In genomic region chr10:101005869-101006567, GRCh38 we compare ENCODE assay signal across 13 cellular contexts. TPM values are rescaled to one million over a fixed set of nuclear protein-coding genes. Genes with fewer than 3 reads are reported as not detected.
DNase-seq lines count a peak whose midpoint lies in the region; ATAC-seq and TF ChIP-seq lines count a peak whose summit lies in the region.
"Had no signal": no experiment of that assay in that cellular context is flagged by ENCODE, and none has a peak within 500 bp of the region (broad histone marks: within the 10 kb centered on the region; RNA-seq: fewer than 3 reads in every experiment).

No MANE protein-coding gene starts in this region.

- H3K27ac Mint-ChIP-seq in T-helper 2 cell treated with Interferon-gamma antibody and Interleukin-4, amounts not matched to agents 5 μg/mL and 100 μg/mL, for 36 hours: no peak overlapping the region
- no peak overlapping the region for H3K27ac Mint-ChIP-seq in activated naive CD4-positive, alpha-beta T cell treated with anti-CD3 and anti-CD28 coated beads, Interleukin-2, amount 50 U/mL, for 72 hours
- H3K27ac Mint-ChIP-seq: CD14-positive monocyte had no signal

- no peak overlapping the region for H3K14ac ChIP-seq in neuronal stem cell (ENCODE audit: low read length)

- no peak overlapping the region for H2BK120ac ChIP-seq in neuronal stem cell (ENCODE audit: low read depth, low read length)

- H3K18ac ChIP-seq in neuronal stem cell (ENCODE audit: low read length): peak overlapping the region; percentile 28

- no peak overlapping the region for H2AK5ac ChIP-seq in neuronal stem cell (ENCODE audit: low read depth, low read length)

- H4K91ac ChIP-seq in neuronal stem cell (ENCODE audit: low read depth, low read length, poor library complexity): no peak overlapping the region

- no peak overlapping the region for H3K4me2 ChIP-seq in neuronal stem cell (ENCODE audit: insufficient read depth, low read length, poor library complexity, severe bottlenecking)

- no peak overlapping the region for H2BK12ac ChIP-seq in neuronal stem cell (ENCODE audit: low read length)

- H2BK15ac ChIP-seq in neuronal stem cell (ENCODE audit: low read length): no peak overlapping the region

- H3K4me1 ChIP-seq in left ventricle myocardium inferior (peaks cover 81% of the 10 kb centered on the region), right atrium auricular region (peaks cover 0 to 67% of the 10 kb centered on the region in 2 donors), neuronal stem cell (ENCODE audit: control insufficient read depth in 2 of 2, insufficient read depth in 1 of 2, low read depth in 1 of 2, low read length in 2 of 2) (peaks cover 14 to 21% of the 10 kb centered on the region in 2 donors), upper lobe of left lung (peaks cover 29 to 51% (median 33%) of the 10 kb centered on the region in 4 donors)

- TF ChIP-seq POLR2A in upper lobe of left lung (IDR thresholded peaks at IDR 0.05): no peak

- H3K36me3 ChIP-seq in left ventricle myocardium inferior: peaks cover 50% of the 10 kb centered on the region
- peaks cover 48% of the 10 kb centered on the region for H3K36me3 ChIP-seq in right atrium auricular region
- H3K36me3 ChIP-seq in neuronal stem cell (replicated peaks in 1 of 2; ENCODE audit: control insufficient read depth in 2 of 2, insufficient read depth in 2 of 2, low read length in 2 of 2): peaks cover 42 to 59% of the 10 kb centered on the region in 2 donors
- peaks cover 8 to 52% (median 27%) of the 10 kb centered on the region in 4 donors for H3K36me3 ChIP-seq in upper lobe of left lung

- no peak for DNase-seq in left ventricle myocardium inferior
- no peak for DNase-seq in right atrium auricular region (ENCODE audit: low spot score)
- DNase-seq in dorsolateral prefrontal cortex: no peak
- DNase-seq in neuronal stem cell (ENCODE audit: low spot score): no peak
- DNase-seq in upper lobe of left lung: no peak
- no peak for DNase-seq in T-helper 2 cell treated with Interferon-gamma antibody and Interleukin-4, amounts not matched to agents 5 μg/mL and 100 μg/mL, for 36 hours (ENCODE audit: low spot score)
- no peak for DNase-seq in activated naive CD4-positive, alpha-beta T cell treated with anti-CD3 and anti-CD28 coated beads, Interleukin-2, amount 50 U/mL, for 72 hours (ENCODE audit: low spot score in 2 of 2)
- DNase-seq: NCI-H1417, NCI-H187 treated with DMSO at 0.1 percent for 48 hours, NCI-H526 treated with DMSO at 0.1 percent for 48 hours had no signal

- peak overlapping the region; percentile 53 for H2BK5ac ChIP-seq in neuronal stem cell (ENCODE audit: low read length)

- intact Hi-C loops in left ventricle myocardium inferior (cut with micrococcal nuclease) (no loop called here), dorsolateral prefrontal cortex (cut with DNase I) (no loop called here)

- H3K27me3 ChIP-seq in left ventricle myocardium inferior (ENCODE audit: low read depth) (no peaks in the 10 kb centered on the region), right atrium auricular region (no peaks in the 10 kb centered on the region), dorsolateral prefrontal cortex (no peaks in the 10 kb centered on the region), neuronal stem cell (ENCODE audit: control insufficient read depth in 3 of 3, insufficient read depth in 3 of 3, low read depth in 1 of 3, low read length in 3 of 3) (no peaks in the 10 kb centered on the region), upper lobe of left lung (no peaks in the 10 kb centered on the region)

- TF ChIP-seq EP300 in upper lobe of left lung (IDR thresholded peaks at IDR 0.05): no peak

- H3K9ac ChIP-seq in neuronal stem cell (ENCODE audit: low read depth, low read length, poor library complexity): no peak overlapping the region

- H3K4me3 ChIP-seq in left ventricle myocardium inferior (no peak overlapping the region), right atrium auricular region (no peak overlapping the region), dorsolateral prefrontal cortex (peak overlapping the region in 3 of 59 donors; percentile 10 to 23 (median 22)), neuronal stem cell (ENCODE audit: low read length in 2 of 2) (no peak overlapping the region), upper lobe of left lung (no peak overlapping the region)
- H3K4me3 ChIP-seq: HAP-1 had no signal

- no peak for TF ChIP-seq CTCF in left ventricle myocardium inferior (IDR thresholded peaks at IDR 0.05; ENCODE audit: borderline replicate concordance)
- TF ChIP-seq CTCF in right atrium auricular region (IDR thresholded peaks at IDR 0.05): no peak
- no peak for TF ChIP-seq CTCF in dorsolateral prefrontal cortex (IDR thresholded peaks at IDR 0.05 in 54 of 56, conservative IDR thresholded peaks at IDR 0.05 in 2 of 56; ENCODE audit: low read depth in 1 of 56, partially characterized antibody in 56 of 56)
- no peak for TF ChIP-seq CTCF in upper lobe of left lung (IDR thresholded peaks at IDR 0.05)

- H3K79me1 ChIP-seq in neuronal stem cell (ENCODE audit: low read depth, low read length): peaks cover 25% of the 10 kb centered on the region

- no peak overlapping the region for H3K23ac ChIP-seq in neuronal stem cell (ENCODE audit: low read depth, low read length, poor library complexity)

- ATAC-seq in upper lobe of left lung (ENCODE audit: low FRiP score in 2 of 2) (no peak), GM18867 (IDR thresholded peaks at IDR 0.05; ENCODE audit: unreplicated experiment) (no peak)
- no peak for ATAC-seq in activated naive CD4-positive, alpha-beta T cell treated with anti-CD3 and anti-CD28 coated beads, Interleukin-2, amount 50 U/mL, for 72 hours

- H3K27ac ChIP-seq in left ventricle myocardium inferior (replicated peaks): peak overlapping the region; percentile 76
- no peak overlapping the region for H3K27ac ChIP-seq in right atrium auricular region
- H3K27ac ChIP-seq in dorsolateral prefrontal cortex: peak overlapping the region; percentile 42 to 100 (median 98)
- no peak overlapping the region for H3K27ac ChIP-seq in neuronal stem cell (replicated peaks; ENCODE audit: low read length)
- peak overlapping the region in 3 of 4 donors; percentile 2 to 64 (median 15) for H3K27ac ChIP-seq in upper lobe of left lung

- no peaks in the 10 kb centered on the region for H3K9me3 Mint-ChIP-seq in T-helper 2 cell treated with Interferon-gamma antibody and Interleukin-4, amounts not matched to agents 5 μg/mL and 100 μg/mL, for 36 hours
- no peaks in the 10 kb centered on the region for H3K9me3 Mint-ChIP-seq in activated naive CD4-positive, alpha-beta T cell treated with anti-CD3 and anti-CD28 coated beads, Interleukin-2, amount 50 U/mL, for 72 hours
- H3K9me3 Mint-ChIP-seq: CD14-positive monocyte had no signal

- H3K4me3 Mint-ChIP-seq in T-helper 2 cell treated with Interferon-gamma antibody and Interleukin-4, amounts not matched to agents 5 μg/mL and 100 μg/mL, for 36 hours: no peak overlapping the region
- H3K4me3 Mint-ChIP-seq: CD14-positive monocyte had no signal

- peaks cover 1% of the 10 kb centered on the region for H3K27me3 Mint-ChIP-seq in T-helper 2 cell treated with Interferon-gamma antibody and Interleukin-4, amounts not matched to agents 5 μg/mL and 100 μg/mL, for 36 hours (ENCODE audit: low read depth)

- no peaks in the 10 kb centered on the region for H3K9me3 ChIP-seq in left ventricle myocardium inferior (replicated peaks)
- H3K9me3 ChIP-seq in right atrium auricular region: no peaks in the 10 kb centered on the region
- no peaks in the 10 kb centered on the region for H3K9me3 ChIP-seq in neuronal stem cell (replicated peaks in 1 of 2; ENCODE audit: control insufficient read depth in 2 of 2, insufficient read depth in 1 of 2, low read depth in 1 of 2, low read length in 2 of 2)
- H3K9me3 ChIP-seq in upper lobe of left lung: no peaks in the 10 kb centered on the region
- H3K9me3 ChIP-seq: HAP-1 had no signal

- H3K4ac ChIP-seq in neuronal stem cell (ENCODE audit: low read length): no peak overlapping the region

- H2AFZ ChIP-seq in neuronal stem cell (ENCODE audit: low read length): no peak overlapping the region

- no CpG with 5 or more reads among the region's 4 CpGs for WGBS in neuronal stem cell (ENCODE audit: extremely low coverage in 2 of 2, insufficient read length in 2 of 2, insufficient replicate concordance in 1 of 2), 2 donors
- WGBS in upper lobe of left lung, 2 donors: 98% methylated on average over 4 of the region's 4 CpGs

- no peaks in the 10 kb centered on the region for H3K36me3 Mint-ChIP-seq in T-helper 2 cell treated with Interferon-gamma antibody and Interleukin-4, amounts not matched to agents 5 μg/mL and 100 μg/mL, for 36 hours (ENCODE audit: low read depth)
- H3K36me3 Mint-ChIP-seq in activated naive CD4-positive, alpha-beta T cell treated with anti-CD3 and anti-CD28 coated beads, Interleukin-2, amount 50 U/mL, for 72 hours: no peaks in the 10 kb centered on the region

- peaks cover 2% of the 10 kb centered on the region for H3K4me1 Mint-ChIP-seq in T-helper 2 cell treated with Interferon-gamma antibody and Interleukin-4, amounts not matched to agents 5 μg/mL and 100 μg/mL, for 36 hours (ENCODE audit: low read depth)

- no peak overlapping the region for H4K8ac ChIP-seq in neuronal stem cell (ENCODE audit: low read depth, low read length)

RNA-seq across cellular contexts. Expression of gene LZTS2, which starts 6.4 kb away (rescaled TPM):
- total RNA-seq in left ventricle myocardium inferior (35.6 TPM), right atrium auricular region (10 to 100 TPM; 40.0 to 71.0 TPM), dorsolateral prefrontal cortex (100 to 1,000 TPM in 1 of 120 experiments, 10 to 100 TPM in 119; 37.0 to 129 (median 54.7) TPM), upper lobe of left lung (100 to 1,000 TPM in 2 of 6 donors, 10 to 100 TPM in 4; 42.5 to 105 (median 60.1) TPM)
- 75.1 TPM for polyA plus RNA-seq in neuronal stem cell (2013, experiment 1 of 2)
- polyA plus RNA-seq in neuronal stem cell (2013, experiment 2 of 2): 76.2 TPM
- 10 to 100 TPM in 1 of 2 donors, 1 to 10 TPM in 1; 6.8 to 19.2 TPM for total RNA-seq in activated naive CD4-positive, alpha-beta T cell treated with anti-CD3 and anti-CD28 coated beads, Interleukin-2, amount 50 U/mL, for 72 hours

RNA-seq across cellular contexts. Expression of gene TWNK, which starts 18.7 kb away (rescaled TPM):
- total RNA-seq in left ventricle myocardium inferior (7.3 TPM), right atrium auricular region (1 to 10 TPM; 5.5 to 7.1 TPM), dorsolateral prefrontal cortex (10 to 100 TPM in 1 of 120 experiments, 1 to 10 TPM in 119; 3.4 to 10.0 (median 5.4) TPM), upper lobe of left lung (1 to 10 TPM; 2.6 to 9.1 (median 5.8) TPM)
- polyA plus RNA-seq in neuronal stem cell (2013, experiment 1 of 2): 7.5 TPM
- 7.0 TPM for polyA plus RNA-seq in neuronal stem cell (2013, experiment 2 of 2)
- 10 to 100 TPM; 11.6 to 17.0 TPM for total RNA-seq in activated naive CD4-positive, alpha-beta T cell treated with anti-CD3 and anti-CD28 coated beads, Interleukin-2, amount 50 U/mL, for 72 hours

RNA-seq across cellular contexts. Expression of gene MRPL43, which starts 18.7 kb away (rescaled TPM):
- 49.7 TPM for total RNA-seq in left ventricle myocardium inferior
- total RNA-seq in right atrium auricular region: 10 to 100 TPM; 60.1 to 88.4 TPM
- 10 to 100 TPM; 42.1 to 81.4 (median 59.6) TPM for total RNA-seq in dorsolateral prefrontal cortex
- polyA plus RNA-seq in neuronal stem cell (2013, experiment 1 of 2): 72.6 TPM
- polyA plus RNA-seq in neuronal stem cell (2013, experiment 2 of 2): 69.4 TPM
- total RNA-seq in upper lobe of left lung: 10 to 100 TPM; 40.2 to 72.1 (median 63.5) TPM
- 10 to 100 TPM; 42.4 to 53.3 TPM for total RNA-seq in activated naive CD4-positive, alpha-beta T cell treated with anti-CD3 and anti-CD28 coated beads, Interleukin-2, amount 50 U/mL, for 72 hours

RNA-seq across cellular contexts. Expression of gene PDZD7, which starts 24.9 kb away (rescaled TPM):
- total RNA-seq in left ventricle myocardium inferior: 0.27 TPM
- total RNA-seq in right atrium auricular region: 1 to 10 TPM in 1 of 2 donors, under 1 TPM in 1; 0.59 to 1.3 TPM
- total RNA-seq in dorsolateral prefrontal cortex: 10 to 100 TPM; 11.3 to 42.8 (median 23.8) TPM
- 0.29 TPM for polyA plus RNA-seq in neuronal stem cell (2013, experiment 1 of 2)
- polyA plus RNA-seq in neuronal stem cell (2013, experiment 2 of 2): 0.33 TPM
- 1 to 10 TPM in 5 of 6 donors, under 1 TPM in 1; 0.39 to 2.4 (median 1.7) TPM for total RNA-seq in upper lobe of left lung
- 1 to 10 TPM in 1 of 2 donors, under 1 TPM in 1; 0.80 to 1.3 TPM for total RNA-seq in activated naive CD4-positive, alpha-beta T cell treated with anti-CD3 and anti-CD28 coated beads, Interleukin-2, amount 50 U/mL, for 72 hours
- polyA plus RNA-seq: CD14-positive monocyte had no signal

RNA-seq across cellular contexts. Expression of gene SFXN3, which starts 25.0 kb away (rescaled TPM):
- total RNA-seq in left ventricle myocardium inferior (13.4 TPM), right atrium auricular region (10 to 100 TPM; 16.4 to 42.9 TPM), dorsolateral prefrontal cortex (100 to 1,000 TPM in 7 of 120 experiments, 10 to 100 TPM in 113; 53.8 to 127 (median 83.8) TPM), upper lobe of left lung (100 to 1,000 TPM in 3 of 6 donors, 10 to 100 TPM in 3; 59.6 to 360 (median 100) TPM)
- polyA plus RNA-seq in neuronal stem cell (2013, experiment 1 of 2): 0.06 TPM
- polyA plus RNA-seq in neuronal stem cell (2013, experiment 2 of 2): 0.11 TPM
- total RNA-seq in activated naive CD4-positive, alpha-beta T cell treated with anti-CD3 and anti-CD28 coated beads, Interleukin-2, amount 50 U/mL, for 72 hours: 10 to 100 TPM; 36.9 to 43.9 TPM

Comparison
In these comparisons a context has a peak if more than half of its experiments do, and no peak if none do; other contexts are left out.
1. H3K27ac ChIP-seq: peak in left ventricle myocardium inferior (single experiment), dorsolateral prefrontal cortex (59 of 59) and upper lobe of left lung (3 of 4); none in right atrium auricular region (0 of 2) and neuronal stem cell (single experiment).